Comparison of ENCODE assay signal across 24 cellular contexts in the genomic region with DNA sequence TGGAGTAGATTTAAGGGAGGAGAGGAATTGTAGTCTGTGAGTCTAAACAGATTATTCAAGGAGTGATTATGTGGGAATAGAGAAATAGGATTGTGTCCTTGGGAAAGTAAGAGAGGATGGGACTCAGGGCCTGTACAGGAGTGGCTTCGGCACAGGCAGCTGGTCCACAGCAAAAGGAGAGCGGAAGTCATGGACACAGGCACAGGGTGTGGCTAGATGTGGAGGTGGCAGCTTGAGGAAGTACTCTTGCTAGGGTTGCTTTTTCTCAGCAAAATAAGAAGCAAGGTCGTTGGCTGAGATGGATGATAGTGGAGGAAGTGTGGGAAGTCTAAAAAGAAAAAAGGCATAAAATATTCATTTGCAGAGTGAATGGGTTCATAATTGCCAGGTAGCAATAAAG. TPM values are rescaled to one million over a fixed set of nuclear protein-coding genes. Genes with fewer than 3 reads are reported as not detected.
"Had no signal": no experiment of that assay in that cellular context is flagged by ENCODE, and none has a peak within 500 bp of the region (broad histone marks: within the 10 kb centered on the region; RNA-seq: fewer than 3 reads in every experiment).

No MANE protein-coding gene starts in this region.

- DNase-seq: activated CD4-positive, alpha-beta T cell treated with anti-CD3 and anti-CD28 coated beads for 4 hours; activated CD8-positive, alpha-beta memory T cell treated with anti-CD3 and anti-CD28 coated beads, Interleukin-2, amount 50 U/mL, for 48 hours; activated CD8-positive, alpha-beta T cell treated with anti-CD3 and anti-CD28 coated beads for 36 hours; activated T-cell treated with anti-CD3 and anti-CD28 coated beads, Interleukin-2, amount 50 U/mL, for 1 hour; aorta; Kasumi-1; KBM-7; NCI-H1105; NCI-H1436; NCI-H1694 treated with DMSO at 0.1 percent for 48 hours; NCI-H2029 treated with DMSO at 0.1 percent for 48 hours; NCI-H345; NCI-H510A; NCI-H526 treated with DMSO at 0.1 percent for 48 hours; OCI-M1; RPMI8226; T-cell; T-helper 2 cell; T1000 had no signal

- H3K27ac ChIP-seq: breast epithelium, SK-N-MC had no signal

- H3K4me3 ChIP-seq: breast epithelium, SK-N-MC had no signal

- H3K36me3 ChIP-seq: breast epithelium had no signal

- H3K27me3 ChIP-seq: breast epithelium had no signal

- H3K4me1 ChIP-seq: breast epithelium had no signal

- ATAC-seq: activated CD4-positive, CD25-positive, alpha-beta regulatory T cell treated with anti-CD3 and anti-CD28 coated beads, Interleukin-2, amount 50 U/mL, for 24 hours; activated CD8-positive, alpha-beta T cell treated with anti-CD3 and anti-CD28 coated beads for 36 hours; Right ventricle myocardium inferior; T-cell had no signal

- H3K9me3 ChIP-seq: breast epithelium had no signal

RNA-seq across cellular contexts. Expression of a gene that starts 18.5 kb away (rescaled TPM):
- total RNA-seq: activated CD8-positive, alpha-beta T cell treated with anti-CD3 and anti-CD28 coated beads for 36 hours; aorta; M059J; Right ventricle myocardium inferior; T-cell had no signal
- polyA plus RNA-seq: aorta had no signal
